9 cellular contexts compared by ENCODE assay signal in the genomic region with DNA sequence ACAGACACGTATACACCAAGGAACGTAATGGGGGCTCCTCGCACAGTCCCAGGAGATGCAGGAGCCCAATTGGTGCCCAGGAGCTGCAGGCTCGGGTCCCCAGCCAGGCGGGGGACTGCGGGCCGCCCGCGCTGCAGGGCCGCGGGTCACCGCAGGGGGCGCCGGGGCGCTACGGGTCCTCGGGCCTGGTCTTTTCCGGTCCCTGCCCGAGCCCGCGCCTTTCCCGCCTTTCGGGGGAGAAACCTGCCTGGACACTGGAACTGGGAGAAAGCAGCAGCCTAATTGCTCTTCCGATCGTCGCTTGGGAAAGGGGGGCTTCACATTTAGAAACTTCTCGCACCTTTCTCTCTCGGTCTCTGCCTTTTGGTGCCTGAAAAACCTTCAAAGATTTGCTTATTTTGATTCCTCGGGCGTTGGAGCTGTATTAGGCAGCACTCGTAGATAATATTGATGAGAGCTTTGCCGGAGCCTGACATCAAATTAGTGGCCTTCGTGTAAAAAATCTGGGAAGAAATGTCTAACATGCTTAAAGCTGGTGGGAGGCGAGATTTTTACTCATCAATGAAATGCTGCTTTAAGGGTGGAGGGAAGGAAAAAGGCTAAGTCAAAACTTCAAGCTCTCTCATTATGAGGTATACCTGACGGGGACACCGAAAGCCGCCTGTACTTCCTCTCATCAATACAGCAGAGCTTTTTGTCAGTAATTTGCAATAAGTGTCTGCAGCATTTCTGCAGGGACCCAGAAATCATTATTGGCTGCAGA. TPM values are rescaled to one million over a fixed set of nuclear protein-coding genes. Genes with fewer than 3 reads are reported as not detected.
A peak's percentile ranks its signal among the peaks of the same experiment; 100 is the strongest.
DNase-seq lines count a peak whose midpoint lies in the region; ATAC-seq lines count a peak whose summit lies in the region.
"Had no signal": no experiment of that assay in that cellular context is flagged by ENCODE, and none has a peak within 500 bp of the region (broad histone marks: within the 10 kb centered on the region; RNA-seq: fewer than 3 reads in every experiment).

No MANE protein-coding gene starts in this region.

- H3K4me1 ChIP-seq in CD4-positive, CD25-positive, alpha-beta regulatory T cell (ENCODE audit: control insufficient read depth, insufficient read depth, low read length, poor library complexity, severe bottlenecking): peaks cover 44% of the 10 kb centered on the region
- peaks cover 3% of the 10 kb centered on the region for H3K4me1 ChIP-seq in mesodermal cell (ENCODE audit: control insufficient read depth, insufficient read depth, low read length, poor library complexity, severe bottlenecking)
- H3K4me1 ChIP-seq in SJCRH30: no peaks in the 10 kb centered on the region

- peak overlapping the region in 1 of 3 donors; percentile 9 for H3K27ac Mint-ChIP-seq in CD4-positive, CD25-positive, alpha-beta regulatory T cell
- H3K27ac Mint-ChIP-seq in activated naive CD8-positive, alpha-beta T cell treated with anti-CD3 and anti-CD28 coated beads, Interleukin-2, amount 50 U/mL, for 24 hours: no peak overlapping the region

- H3K27ac ChIP-seq in CD4-positive, CD25-positive, alpha-beta regulatory T cell (ENCODE audit: insufficient read depth, low read length, poor library complexity, severe bottlenecking): no peak overlapping the region
- H3K27ac ChIP-seq in mesodermal cell (ENCODE audit: low read depth, low read length, severe bottlenecking): no peak overlapping the region
- no peak overlapping the region for H3K27ac ChIP-seq in SJCRH30

- 2 to 3% methylated on average over 20 to 34 of the region's 37 CpGs for WGBS in mesodermal cell (ENCODE audit: insufficient coverage in 2 of 2), 2 experiments

- no peak for ATAC-seq in CD4-positive, CD25-positive, alpha-beta regulatory T cell (ENCODE audit: low read depth in 2 of 2)
- no peak for ATAC-seq in activated naive CD8-positive, alpha-beta T cell treated with anti-CD3 and anti-CD28 coated beads, Interleukin-2, amount 50 U/mL, for 24 hours

- DNase-seq in CD4-positive, CD25-positive, alpha-beta regulatory T cell: no peak
- peak; percentile 94 for DNase-seq in H7
- DNase-seq in activated naive CD8-positive, alpha-beta T cell treated with anti-CD3 and anti-CD28 coated beads, Interleukin-2, amount 50 U/mL, for 24 hours: peak; percentile 46
- DNase-seq in T1000 (lab: John Stamatoyannopoulos, UW): no peak
- DNase-seq in LoVo (ENCODE audit: low spot score): no peak
- DNase-seq in NOMO-1 treated with dmso at 0.1 percent for 144 hours (lab: John Stamatoyannopoulos, UW; ENCODE audit: unreplicated experiment): no peak
- no peak for DNase-seq in SJCRH30

- peaks cover 70% of the 10 kb centered on the region for H3K27me3 ChIP-seq in CD4-positive, CD25-positive, alpha-beta regulatory T cell (ENCODE audit: control insufficient read depth, insufficient read depth, low read length)
- H3K27me3 ChIP-seq in H7 (ENCODE audit: control insufficient read depth, insufficient read depth, low read length) (peaks cover 90% of the 10 kb centered on the region), SJCRH30 (no peaks in the 10 kb centered on the region)

- H3K4me1 Mint-ChIP-seq in CD4-positive, CD25-positive, alpha-beta regulatory T cell: peaks cover 15 to 58% (median 28%) of the 10 kb centered on the region in 4 donors
- peaks cover 42% of the 10 kb centered on the region for H3K4me1 Mint-ChIP-seq in activated naive CD8-positive, alpha-beta T cell treated with anti-CD3 and anti-CD28 coated beads, Interleukin-2, amount 50 U/mL, for 24 hours

- H3K27me3 Mint-ChIP-seq in CD4-positive, CD25-positive, alpha-beta regulatory T cell: peaks cover 98% of the 10 kb centered on the region
- peaks cover 91% of the 10 kb centered on the region for H3K27me3 Mint-ChIP-seq in activated naive CD8-positive, alpha-beta T cell treated with anti-CD3 and anti-CD28 coated beads, Interleukin-2, amount 50 U/mL, for 24 hours

- H3K9me3 ChIP-seq in CD4-positive, CD25-positive, alpha-beta regulatory T cell (ENCODE audit: control insufficient read depth in 2 of 2, low read length in 2 of 2): peaks cover 11 to 14% of the 10 kb centered on the region in 2 experiments
- H3K9me3 ChIP-seq in mesodermal cell (ENCODE audit: control insufficient read depth, low read length) (no peaks in the 10 kb centered on the region), SJCRH30 (replicated peaks) (no peaks in the 10 kb centered on the region)

- peak overlapping the region; percentile 49 for H3K4me3 ChIP-seq in CD4-positive, CD25-positive, alpha-beta regulatory T cell (ENCODE audit: low read depth, low read length)
- peak overlapping the region; percentile 6; the same call in 1 of the 2 replicates for H3K4me3 ChIP-seq in H7 (ENCODE audit: insufficient read depth, low read depth, low read length)
- H3K4me3 ChIP-seq in mesodermal cell (ENCODE audit: extremely low read depth, insufficient read depth, low read length, poor library complexity, severe bottlenecking): peak overlapping the region; percentile 26
- H3K4me3 ChIP-seq in SJCRH30: no peak overlapping the region

- H3K9me3 Mint-ChIP-seq in CD4-positive, CD25-positive, alpha-beta regulatory T cell: peaks cover 0 to 20% (median 3%) of the 10 kb centered on the region in 7 donors
- H3K9me3 Mint-ChIP-seq in activated naive CD8-positive, alpha-beta T cell treated with anti-CD3 and anti-CD28 coated beads, Interleukin-2, amount 50 U/mL, for 24 hours: peaks cover 4% of the 10 kb centered on the region

- H3K36me3 ChIP-seq in CD4-positive, CD25-positive, alpha-beta regulatory T cell (ENCODE audit: control insufficient read depth, insufficient read depth, low read length): no peaks in the 10 kb centered on the region
- H3K36me3 ChIP-seq in H7 (replicated peaks; ENCODE audit: control insufficient read depth, insufficient read depth, low read length) (no peaks in the 10 kb centered on the region), mesodermal cell (ENCODE audit: control insufficient read depth, insufficient read depth, low read length) (no peaks in the 10 kb centered on the region), SJCRH30 (no peaks in the 10 kb centered on the region)

- H3K4me3 Mint-ChIP-seq in CD4-positive, CD25-positive, alpha-beta regulatory T cell: peak overlapping the region; percentile 37 to 69 (median 64)
- peak overlapping the region; percentile 33 for H3K4me3 Mint-ChIP-seq in activated naive CD8-positive, alpha-beta T cell treated with anti-CD3 and anti-CD28 coated beads, Interleukin-2, amount 50 U/mL, for 24 hours

- H3K36me3 Mint-ChIP-seq in CD4-positive, CD25-positive, alpha-beta regulatory T cell: peaks cover 5% of the 10 kb centered on the region
- H3K36me3 Mint-ChIP-seq in activated naive CD8-positive, alpha-beta T cell treated with anti-CD3 and anti-CD28 coated beads, Interleukin-2, amount 50 U/mL, for 24 hours (ENCODE audit: low read depth): peaks cover 11% of the 10 kb centered on the region

RNA-seq across cellular contexts. Expression of a gene that starts 12.6 kb away (rescaled TPM):
- not detected for total RNA-seq in CD4-positive, CD25-positive, alpha-beta regulatory T cell
- not detected for polyA plus RNA-seq in CD4-positive, CD25-positive, alpha-beta regulatory T cell
- not detected in 2 replicates for total RNA-seq in H7 (2014; rRNA removed; shearing (Covaris generic))
- polyA plus RNA-seq in mesodermal cell (2013, experiment 1 of 2): 0.33 TPM
- not detected for polyA plus RNA-seq in mesodermal cell (2013, experiment 2 of 2)
- total RNA-seq in SJCRH30 (2014; rRNA removed; shearing (Covaris generic)): not detected in 2 replicates
- total RNA-seq: activated CD8-positive, alpha-beta memory T cell treated with anti-CD3 and anti-CD28 coated beads for 36 hours had no signal

Comparison
In these comparisons a context has a peak if more than half of its experiments do, and no peak if none do; other contexts are left out.
1. DNase-seq: peak in H7 (single experiment) and activated naive CD8-positive, alpha-beta T cell treated with anti-CD3 and anti-CD28 coated beads, Interleukin-2, amount 50 U/mL, for 24 hours (single experiment); none in CD4-positive, CD25-positive, alpha-beta regulatory T cell (0 of 3), T1000 (single experiment), LoVo (single experiment), NOMO-1 treated with dmso at 0.1 percent for 144 hours (single experiment) and SJCRH30 (0 of 2).